In genomic region chr6:83962592-83962991, GRCh38 we compare ENCODE assay signal across 13 cellular contexts.
DNase-seq lines count a peak whose midpoint lies in the region; ATAC-seq and TF ChIP-seq lines count a peak whose summit lies in the region.
"Had no signal": no experiment of that assay in that cellular context is flagged by ENCODE, and none has a peak within 500 bp of the region (broad histone marks: within the 10 kb centered on the region; RNA-seq: fewer than 3 reads in every experiment).

No MANE protein-coding gene starts in this region.

- H3K4me1 Mint-ChIP-seq in activated B cell treated with CpG ODN at 0.5 μM for 24 hours = no peaks in the 10 kb centered on the region

- H3K4me3 Mint-ChIP-seq in activated B cell treated with CpG ODN at 0.5 μM for 24 hours = no peak overlapping the region

- intact Hi-C loops in activated B cell treated with CpG ODN at 0.5 μM for 24 hours (cut with micrococcal nuclease) (no loop called here), head of caudate nucleus (cut with DNase I) (no loop called here)

- POLR2A ChIA-PET in activated B cell treated with CpG ODN at 0.5 μM for 24 hours (lab: Charles Lee) = no interaction called here

- H3K9me3 Mint-ChIP-seq in activated B cell treated with CpG ODN at 0.5 μM for 24 hours = peaks cover 36% of the 10 kb centered on the region

- TF ChIP-seq CTCF in activated B cell treated with CpG ODN at 0.5 μM for 24 hours (IDR thresholded peaks at IDR 0.05) = no peak

- no peaks in the 10 kb centered on the region for H3K27me3 Mint-ChIP-seq in activated B cell treated with CpG ODN at 0.5 μM for 24 hours

- H3K36me3 Mint-ChIP-seq in activated B cell treated with CpG ODN at 0.5 μM for 24 hours (ENCODE audit: low read depth) = peaks cover 80% of the 10 kb centered on the region

- DNase-seq in activated B cell treated with CpG ODN at 0.5 μM for 24 hours (no peak), head of caudate nucleus (no peak), C1 segment of cervical spinal cord (lab: John Stamatoyannopoulos, UW) (no peak), hypothalamus (lab: John Stamatoyannopoulos, UW) (no peak)
- DNase-seq in stimulated activated CD4-positive, alpha-beta T cell treated with anti-CD3 and anti-CD28 coated beads, Interleukin-2, amount 100 ng/mL, for 48 hours = no peak
- DNase-seq: activated CD4-positive, CD25-positive, alpha-beta regulatory T cell; activated naive CD4-positive, alpha-beta T cell treated with anti-CD3 and anti-CD28 coated beads, Interleukin-2, amount 50 U/mL, for 16 hours; Calu3; H7; NCI-H1092 had no signal

- CTCF ChIA-PET in activated B cell treated with CpG ODN at 0.5 μM for 24 hours (lab: Charles Lee) = no interaction called here

- H3K27ac Mint-ChIP-seq in activated B cell treated with CpG ODN at 0.5 μM for 24 hours = no peak overlapping the region

- ATAC-seq in GM18873 (IDR thresholded peaks at IDR 0.05; ENCODE audit: low FRiP score, unreplicated experiment) = peak; percentile 77
- peak; percentile 90 for ATAC-seq in GM21737 (IDR thresholded peaks at IDR 0.05; ENCODE audit: unreplicated experiment)
- peak; percentile 94 for ATAC-seq in HG03342 (IDR thresholded peaks at IDR 0.05; ENCODE audit: unreplicated experiment)
- peak; percentile 66 for ATAC-seq in activated B cell treated with CpG ODN at 0.5 μM for 24 hours (ENCODE audit: low read depth)
